ENCODE assay signal across 1 cellular context in the genomic region with DNA sequence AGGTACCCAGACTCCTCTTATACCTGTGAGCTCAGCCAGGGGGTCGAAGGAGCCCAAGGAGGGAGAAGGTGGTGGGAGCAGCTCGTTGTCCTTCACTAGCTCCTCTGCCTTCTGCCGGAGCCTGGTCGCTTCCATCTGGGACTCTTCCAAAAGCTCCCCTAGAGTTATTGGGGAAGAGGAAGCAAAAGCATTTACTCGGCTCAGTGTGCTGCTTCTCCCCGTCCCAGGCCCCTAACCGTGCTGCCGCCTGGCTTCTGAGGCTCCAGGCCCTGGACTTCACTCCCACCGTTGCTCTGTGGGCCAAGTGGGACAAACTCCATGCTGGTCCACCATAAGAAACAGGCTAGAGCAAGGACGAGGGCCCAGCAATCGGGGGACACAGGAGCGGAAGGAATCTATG.
TF ChIP-seq lines count a peak whose summit lies in the region.

No MANE protein-coding gene starts in this region.

TF ChIP-seq in endothelial cell of umbilical vein, 7 proteins besides CTCF, POLR2A, EP300 and RAD21 (continued from another document):
- TF ChIP-seq MYC (IDR thresholded peaks at IDR 0.05; ENCODE audit: low read depth, low read length) = no peak
